1 cellular context compared by ENCODE assay signal in the genomic region with DNA sequence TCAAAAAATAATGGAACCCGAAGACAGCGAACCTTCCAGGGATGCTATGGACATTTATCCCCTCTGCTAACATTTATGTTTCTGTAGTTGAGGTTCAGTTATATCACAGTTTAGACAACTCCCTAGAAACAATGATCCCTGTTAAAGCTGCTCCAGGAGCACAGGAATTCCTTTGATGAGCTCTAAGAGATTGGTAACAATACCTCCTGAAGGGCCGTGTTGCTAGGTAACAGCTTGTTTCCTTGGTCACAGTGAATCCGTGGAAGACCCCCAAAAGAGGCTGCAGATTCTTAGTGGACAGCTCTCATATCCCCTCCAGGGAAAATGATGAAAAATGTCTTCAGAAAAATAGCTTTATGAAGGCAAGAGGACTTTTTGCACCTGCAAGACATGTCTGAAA.
TF ChIP-seq lines count a peak whose summit lies in the region.

No MANE protein-coding gene starts in this region.

TF ChIP-seq in WTC11, 78 proteins besides CTCF, POLR2A, EP300 and RAD21 (continued from another document):
- TF ChIP-seq, protein P1, sequence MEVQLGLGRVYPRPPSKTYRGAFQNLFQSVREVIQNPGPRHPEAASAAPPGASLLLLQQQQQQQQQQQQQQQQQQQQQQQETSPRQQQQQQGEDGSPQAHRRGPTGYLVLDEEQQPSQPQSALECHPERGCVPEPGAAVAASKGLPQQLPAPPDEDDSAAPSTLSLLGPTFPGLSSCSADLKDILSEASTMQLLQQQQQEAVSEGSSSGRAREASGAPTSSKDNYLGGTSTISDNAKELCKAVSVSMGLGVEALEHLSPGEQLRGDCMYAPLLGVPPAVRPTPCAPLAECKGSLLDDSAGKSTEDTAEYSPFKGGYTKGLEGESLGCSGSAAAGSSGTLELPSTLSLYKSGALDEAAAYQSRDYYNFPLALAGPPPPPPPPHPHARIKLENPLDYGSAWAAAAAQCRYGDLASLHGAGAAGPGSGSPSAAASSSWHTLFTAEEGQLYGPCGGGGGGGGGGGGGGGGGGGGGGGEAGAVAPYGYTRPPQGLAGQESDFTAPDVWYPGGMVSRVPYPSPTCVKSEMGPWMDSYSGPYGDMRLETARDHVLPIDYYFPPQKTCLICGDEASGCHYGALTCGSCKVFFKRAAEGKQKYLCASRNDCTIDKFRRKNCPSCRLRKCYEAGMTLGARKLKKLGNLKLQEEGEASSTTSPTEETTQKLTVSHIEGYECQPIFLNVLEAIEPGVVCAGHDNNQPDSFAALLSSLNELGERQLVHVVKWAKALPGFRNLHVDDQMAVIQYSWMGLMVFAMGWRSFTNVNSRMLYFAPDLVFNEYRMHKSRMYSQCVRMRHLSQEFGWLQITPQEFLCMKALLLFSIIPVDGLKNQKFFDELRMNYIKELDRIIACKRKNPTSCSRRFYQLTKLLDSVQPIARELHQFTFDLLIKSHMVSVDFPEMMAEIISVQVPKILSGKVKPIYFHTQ (CRISPR knock-in tag; IDR thresholded peaks at IDR 0.05) = no peak
- TF ChIP-seq TP53 (CRISPR knock-in tag; IDR thresholded peaks at IDR 0.05) = no peak
- TF ChIP-seq, protein P2, sequence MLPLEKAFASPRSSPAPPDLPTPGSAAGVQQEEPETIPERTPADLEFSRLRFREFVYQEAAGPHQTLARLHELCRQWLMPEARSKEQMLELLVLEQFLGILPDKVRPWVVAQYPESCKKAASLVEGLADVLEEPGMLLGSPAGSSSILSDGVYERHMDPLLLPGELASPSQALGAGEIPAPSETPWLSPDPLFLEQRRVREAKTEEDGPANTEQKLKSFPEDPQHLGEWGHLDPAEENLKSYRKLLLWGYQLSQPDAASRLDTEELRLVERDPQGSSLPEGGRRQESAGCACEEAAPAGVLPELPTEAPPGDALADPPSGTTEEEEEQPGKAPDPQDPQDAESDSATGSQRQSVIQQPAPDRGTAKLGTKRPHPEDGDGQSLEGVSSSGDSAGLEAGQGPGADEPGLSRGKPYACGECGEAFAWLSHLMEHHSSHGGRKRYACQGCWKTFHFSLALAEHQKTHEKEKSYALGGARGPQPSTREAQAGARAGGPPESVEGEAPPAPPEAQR (CRISPR knock-in tag; IDR thresholded peaks at IDR 0.05) = no peak
- TF ChIP-seq, protein P3, sequence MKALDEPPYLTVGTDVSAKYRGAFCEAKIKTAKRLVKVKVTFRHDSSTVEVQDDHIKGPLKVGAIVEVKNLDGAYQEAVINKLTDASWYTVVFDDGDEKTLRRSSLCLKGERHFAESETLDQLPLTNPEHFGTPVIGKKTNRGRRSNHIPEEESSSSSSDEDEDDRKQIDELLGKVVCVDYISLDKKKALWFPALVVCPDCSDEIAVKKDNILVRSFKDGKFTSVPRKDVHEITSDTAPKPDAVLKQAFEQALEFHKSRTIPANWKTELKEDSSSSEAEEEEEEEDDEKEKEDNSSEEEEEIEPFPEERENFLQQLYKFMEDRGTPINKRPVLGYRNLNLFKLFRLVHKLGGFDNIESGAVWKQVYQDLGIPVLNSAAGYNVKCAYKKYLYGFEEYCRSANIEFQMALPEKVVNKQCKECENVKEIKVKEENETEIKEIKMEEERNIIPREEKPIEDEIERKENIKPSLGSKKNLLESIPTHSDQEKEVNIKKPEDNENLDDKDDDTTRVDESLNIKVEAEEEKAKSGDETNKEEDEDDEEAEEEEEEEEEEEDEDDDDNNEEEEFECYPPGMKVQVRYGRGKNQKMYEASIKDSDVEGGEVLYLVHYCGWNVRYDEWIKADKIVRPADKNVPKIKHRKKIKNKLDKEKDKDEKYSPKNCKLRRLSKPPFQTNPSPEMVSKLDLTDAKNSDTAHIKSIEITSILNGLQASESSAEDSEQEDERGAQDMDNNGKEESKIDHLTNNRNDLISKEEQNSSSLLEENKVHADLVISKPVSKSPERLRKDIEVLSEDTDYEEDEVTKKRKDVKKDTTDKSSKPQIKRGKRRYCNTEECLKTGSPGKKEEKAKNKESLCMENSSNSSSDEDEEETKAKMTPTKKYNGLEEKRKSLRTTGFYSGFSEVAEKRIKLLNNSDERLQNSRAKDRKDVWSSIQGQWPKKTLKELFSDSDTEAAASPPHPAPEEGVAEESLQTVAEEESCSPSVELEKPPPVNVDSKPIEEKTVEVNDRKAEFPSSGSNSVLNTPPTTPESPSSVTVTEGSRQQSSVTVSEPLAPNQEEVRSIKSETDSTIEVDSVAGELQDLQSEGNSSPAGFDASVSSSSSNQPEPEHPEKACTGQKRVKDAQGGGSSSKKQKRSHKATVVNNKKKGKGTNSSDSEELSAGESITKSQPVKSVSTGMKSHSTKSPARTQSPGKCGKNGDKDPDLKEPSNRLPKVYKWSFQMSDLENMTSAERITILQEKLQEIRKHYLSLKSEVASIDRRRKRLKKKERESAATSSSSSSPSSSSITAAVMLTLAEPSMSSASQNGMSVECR (CRISPR knock-in tag; IDR thresholded peaks at IDR 0.05; ENCODE audit: borderline replicate concordance) = no peak
- TF ChIP-seq PRRX2 (CRISPR knock-in tag; IDR thresholded peaks at IDR 0.05) = no peak
- TF ChIP-seq OVOL2 (CRISPR knock-in tag; IDR thresholded peaks at IDR 0.05; ENCODE audit: borderline replicate concordance) = no peak
- no peak for TF ChIP-seq KAT7 (CRISPR knock-in tag; IDR thresholded peaks at IDR 0.05; ENCODE audit: borderline replicate concordance)
